ENCODE assay signal across 6 cellular contexts in the genomic region with DNA sequence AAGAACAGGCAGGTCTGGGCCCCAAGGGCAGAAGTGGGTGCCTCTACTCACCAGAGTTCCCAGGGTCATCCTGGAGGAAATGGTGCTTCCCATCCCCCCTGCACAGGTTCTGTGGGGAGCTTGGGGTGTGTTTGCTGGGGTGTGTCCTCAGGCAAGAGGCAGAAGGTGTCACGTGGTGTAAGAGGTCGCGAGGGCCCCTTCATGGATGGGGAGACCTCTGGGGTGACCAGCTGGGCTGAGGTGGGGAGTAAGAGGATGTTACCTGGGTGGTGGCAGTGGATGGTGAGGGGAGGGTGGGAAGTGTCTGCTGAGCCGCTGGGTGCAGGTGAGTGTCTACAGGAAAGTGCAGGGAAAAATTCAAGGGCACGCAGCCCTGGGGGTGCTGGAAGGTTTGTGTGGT. TPM values are rescaled to one million over a fixed set of nuclear protein-coding genes. Genes with fewer than 3 reads are reported as not detected.
DNase-seq lines count a peak whose midpoint lies in the region; ATAC-seq and TF ChIP-seq lines count a peak whose summit lies in the region.
"Not testable (repeated sequence)": the region's sequence is repeated elsewhere in the genome, so short reads cannot be mapped to it uniquely, and the experiment has no call there.

No MANE protein-coding gene starts in this region.

- not testable (repeated sequence) for H3K36me3 ChIP-seq in WERI-Rb-1

- ATAC-seq in naive thymus-derived CD8-positive, alpha-beta T cell: not testable (repeated sequence)

- H3K9me3 Mint-ChIP-seq in Calu3 (ENCODE audit: low read depth, unreplicated experiment); activated naive CD8-positive, alpha-beta T cell treated with anti-CD3 and anti-CD28 coated beads for 36 hours; naive thymus-derived CD8-positive, alpha-beta T cell; type B pancreatic cell: not testable (repeated sequence)

- H3K36me3 Mint-ChIP-seq in Calu3 (ENCODE audit: insufficient read depth, unreplicated experiment): peaks cover 11% of the 10 kb centered on the region
- not testable (repeated sequence) for H3K36me3 Mint-ChIP-seq in activated naive CD8-positive, alpha-beta T cell treated with anti-CD3 and anti-CD28 coated beads for 36 hours; naive thymus-derived CD8-positive, alpha-beta T cell; type B pancreatic cell

- not testable (repeated sequence) for H3K9me3 ChIP-seq in WERI-Rb-1 (ENCODE audit: severe bottlenecking)

- H3K4me1 Mint-ChIP-seq in Calu3 (ENCODE audit: low read depth, unreplicated experiment); type B pancreatic cell (ENCODE audit: unreplicated experiment): not testable (repeated sequence)
- peaks cover 17% of the 10 kb centered on the region for H3K4me1 Mint-ChIP-seq in activated naive CD8-positive, alpha-beta T cell treated with anti-CD3 and anti-CD28 coated beads for 36 hours
- peaks cover 14 to 34% (median 30%) of the 10 kb centered on the region in 4 donors for H3K4me1 Mint-ChIP-seq in naive thymus-derived CD8-positive, alpha-beta T cell

- TF ChIP-seq CTCF in Calu3 (IDR thresholded peaks at IDR 0.05; ENCODE audit: unreplicated experiment); WERI-Rb-1 (IDR thresholded peaks at IDR 0.05; ENCODE audit: low read depth, low read length); type B pancreatic cell (conservative IDR thresholded peaks at IDR 0.05): not testable (repeated sequence)

- not testable (repeated sequence) for BruUV-seq in Calu3 (replicated peaks; lab: Mats Ljungman, UMichigan)

- CTCF ChIA-PET in Calu3 (lab: Charles Lee): not testable (repeated sequence)

- H3K27ac Mint-ChIP-seq in Calu3 (ENCODE audit: unreplicated experiment); activated naive CD8-positive, alpha-beta T cell treated with anti-CD3 and anti-CD28 coated beads for 36 hours; type B pancreatic cell: not testable (repeated sequence)
- H3K27ac Mint-ChIP-seq in naive thymus-derived CD8-positive, alpha-beta T cell: peak overlapping the region in 2 of 10 donors; percentile 41 to 91

- not testable (repeated sequence) for H3K27ac ChIP-seq in WERI-Rb-1

- peak overlapping the region; percentile 82 for H3K4me3 Mint-ChIP-seq in Calu3 (ENCODE audit: low read depth, unreplicated experiment)
- peak overlapping the region; percentile 42 for H3K4me3 Mint-ChIP-seq in activated naive CD8-positive, alpha-beta T cell treated with anti-CD3 and anti-CD28 coated beads for 36 hours
- H3K4me3 Mint-ChIP-seq in naive thymus-derived CD8-positive, alpha-beta T cell: peak overlapping the region in 9 of 10 donors; percentile 42 to 93 (median 81)
- peak overlapping the region; percentile 88 for H3K4me3 Mint-ChIP-seq in type B pancreatic cell

- H3K27me3 Mint-ChIP-seq in Calu3 (ENCODE audit: unreplicated experiment) (peaks cover 27% of the 10 kb centered on the region), type B pancreatic cell (peaks cover 80% of the 10 kb centered on the region)
- H3K27me3 Mint-ChIP-seq in activated naive CD8-positive, alpha-beta T cell treated with anti-CD3 and anti-CD28 coated beads for 36 hours: peaks cover 73% of the 10 kb centered on the region
- peaks cover 41 to 92% (median 72%) of the 10 kb centered on the region in 5 donors for H3K27me3 Mint-ChIP-seq in naive thymus-derived CD8-positive, alpha-beta T cell

- intact Hi-C loops in Calu3 (cut with micrococcal nuclease; ENCODE audit: unreplicated experiment): loop anchor here (10.0 kb wide), 2 partner anchors 57 to 377 kb away; a partner anchor contains a TSS
- intact Hi-C loops in cardiac septum (cut with DNase I): not testable (repeated sequence)

- POLR2A ChIA-PET in naive thymus-derived CD8-positive, alpha-beta T cell (lab: Charles Lee): not testable (repeated sequence)

- H3K4me3 ChIP-seq in WERI-Rb-1 (ENCODE audit: low read depth, low read length): peak overlapping the region; percentile 44; the same call in 1 of the 2 replicates

- not testable (repeated sequence) for DNase-seq in Calu3; WERI-Rb-1; activated naive CD8-positive, alpha-beta T cell treated with anti-CD3 and anti-CD28 coated beads for 36 hours; naive thymus-derived CD8-positive, alpha-beta T cell
- DNase-seq in cardiac septum (ENCODE audit: low spot score) (peak; percentile 20), type B pancreatic cell (ENCODE audit: extremely low spot score, unreplicated experiment) (peak; percentile 50)

- H3K27me3 ChIP-seq in WERI-Rb-1 (ENCODE audit: insufficient read depth, low read depth, severe bottlenecking): peaks cover 47% of the 10 kb centered on the region

RNA-seq across cellular contexts. Expression of a gene that starts 0.8 kb away (rescaled TPM):
- total RNA-seq in Calu3 (2022) (0.54 TPM in 1 of 2 replicates, not detected in the other), cardiac septum (0.35 TPM), type B pancreatic cell (ENCODE audit: low replicate concordance) (0.53 and 2.1 TPM in 2 replicates)
- not detected for total RNA-seq in activated naive CD8-positive, alpha-beta T cell treated with anti-CD3 and anti-CD28 coated beads for 36 hours
- not detected for total RNA-seq in naive thymus-derived CD8-positive, alpha-beta T cell
- polyA plus RNA-seq in naive thymus-derived CD8-positive, alpha-beta T cell: not detected

RNA-seq across cellular contexts. Expression of a gene that starts 19.7 kb away (rescaled TPM):
- total RNA-seq in Calu3 (2022) (7.1 and 7.6 TPM in 2 replicates), cardiac septum (1.1 TPM), type B pancreatic cell (ENCODE audit: low replicate concordance) (1.4 TPM in 1 of 2 replicates, not detected in the other)
- under 1 TPM; 0.43 to 0.62 TPM for total RNA-seq in activated naive CD8-positive, alpha-beta T cell treated with anti-CD3 and anti-CD28 coated beads for 36 hours
- not detected for total RNA-seq in naive thymus-derived CD8-positive, alpha-beta T cell
- polyA plus RNA-seq in naive thymus-derived CD8-positive, alpha-beta T cell: under 1 TPM in 2 of 3 donors, not detected in 1; 0.37 to 0.41 TPM

RNA-seq across cellular contexts. Expression of a gene that starts 24.2 kb away (rescaled TPM):
- total RNA-seq in Calu3 (2022): 0.22 TPM in 1 of 2 replicates, not detected in the other
- not detected for total RNA-seq in activated naive CD8-positive, alpha-beta T cell treated with anti-CD3 and anti-CD28 coated beads for 36 hours
- not detected for total RNA-seq in cardiac septum
- total RNA-seq in naive thymus-derived CD8-positive, alpha-beta T cell: not detected
- polyA plus RNA-seq in naive thymus-derived CD8-positive, alpha-beta T cell: not detected
- 1.2 TPM in 1 of 2 replicates, not detected in the other for total RNA-seq in type B pancreatic cell (ENCODE audit: low replicate concordance)

RNA-seq across cellular contexts. Expression of a gene that starts 41.7 kb away (rescaled TPM):
- total RNA-seq in Calu3 (2022) (2.2 and 2.5 TPM in 2 replicates), cardiac septum (0.16 TPM), type B pancreatic cell (ENCODE audit: low replicate concordance) (0.48 and 8.2 TPM in 2 replicates)
- 1 to 10 TPM; 2.8 to 2.9 TPM for total RNA-seq in activated naive CD8-positive, alpha-beta T cell treated with anti-CD3 and anti-CD28 coated beads for 36 hours
- total RNA-seq in naive thymus-derived CD8-positive, alpha-beta T cell: under 1 TPM in 1 of 2 experiments, not detected in 1; 0.16 TPM
- polyA plus RNA-seq in naive thymus-derived CD8-positive, alpha-beta T cell: not detected

RNA-seq across cellular contexts. Expression of a gene that starts 57.9 kb away (rescaled TPM):
- total RNA-seq in Calu3 (2022): 27.4 and 31.1 TPM in 2 replicates
- total RNA-seq in activated naive CD8-positive, alpha-beta T cell treated with anti-CD3 and anti-CD28 coated beads for 36 hours: 1 to 10 TPM; 1.8 to 2.1 TPM
- 11.6 TPM for total RNA-seq in cardiac septum
- 1 to 10 TPM; 1.4 to 1.8 TPM for total RNA-seq in naive thymus-derived CD8-positive, alpha-beta T cell
- polyA plus RNA-seq in naive thymus-derived CD8-positive, alpha-beta T cell: under 1 TPM; 0.33 to 0.43 (median 0.37) TPM
- 56.6 and 66.4 TPM in 2 replicates for total RNA-seq in type B pancreatic cell (ENCODE audit: low replicate concordance)
